ENCODE assay signal across 2 cellular contexts in the genomic region with DNA sequence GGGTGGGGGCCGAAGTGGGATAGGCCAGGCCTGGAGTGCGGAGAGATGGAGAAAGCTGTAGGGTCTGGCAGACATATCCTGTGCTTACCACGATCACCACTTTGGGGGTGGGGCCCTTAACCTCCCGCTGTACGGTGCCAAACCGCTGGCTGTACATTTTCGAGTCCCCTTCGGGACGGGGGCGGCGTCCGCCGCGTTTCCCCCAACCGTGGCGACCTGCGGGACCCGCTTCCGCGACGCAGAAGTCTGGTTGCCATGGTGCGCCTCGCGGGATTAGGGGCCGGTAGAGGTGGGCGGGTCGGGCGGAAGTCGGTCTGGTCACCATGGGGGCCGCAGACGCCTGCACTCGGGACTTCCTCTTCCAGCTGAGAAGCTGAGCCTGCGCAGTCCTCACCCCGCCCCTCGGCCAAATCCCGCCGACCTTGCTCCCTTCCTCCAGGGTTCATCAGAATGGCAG.
TF ChIP-seq lines count a peak whose summit lies in the region.

A gene with protein sequence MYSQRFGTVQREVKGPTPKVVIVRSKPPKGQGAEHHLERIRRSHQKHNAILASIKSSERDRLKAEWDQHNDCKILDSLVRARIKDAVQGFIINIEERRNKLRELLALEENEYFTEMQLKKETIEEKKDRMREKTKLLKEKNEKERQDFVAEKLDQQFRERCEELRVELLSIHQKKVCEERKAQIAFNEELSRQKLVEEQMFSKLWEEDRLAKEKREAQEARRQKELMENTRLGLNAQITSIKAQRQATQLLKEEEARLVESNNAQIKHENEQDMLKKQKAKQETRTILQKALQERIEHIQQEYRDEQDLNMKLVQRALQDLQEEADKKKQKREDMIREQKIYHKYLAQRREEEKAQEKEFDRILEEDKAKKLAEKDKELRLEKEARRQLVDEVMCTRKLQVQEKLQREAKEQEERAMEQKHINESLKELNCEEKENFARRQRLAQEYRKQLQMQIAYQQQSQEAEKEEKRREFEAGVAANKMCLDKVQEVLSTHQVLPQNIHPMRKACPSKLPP (minus strand): TSS at position 248 of the 457 bp plus-strand sequence. CDS start 91 bp downstream, at position 157.

TF ChIP-seq in IMR-90, 13 proteins besides CTCF, POLR2A, EP300 and RAD21 (continued from another document):
- TF ChIP-seq CEBPB (IDR thresholded peaks at IDR 0.05; ENCODE audit: low read depth, low read length): no peak
- TF ChIP-seq RFX5 (IDR thresholded peaks at IDR 0.05; ENCODE audit: low read depth, low read length): no peak

TF ChIP-seq in PFSK-1, 5 proteins besides CTCF, POLR2A, EP300 and RAD21 (continued from another document):
- TF ChIP-seq, protein P1, sequence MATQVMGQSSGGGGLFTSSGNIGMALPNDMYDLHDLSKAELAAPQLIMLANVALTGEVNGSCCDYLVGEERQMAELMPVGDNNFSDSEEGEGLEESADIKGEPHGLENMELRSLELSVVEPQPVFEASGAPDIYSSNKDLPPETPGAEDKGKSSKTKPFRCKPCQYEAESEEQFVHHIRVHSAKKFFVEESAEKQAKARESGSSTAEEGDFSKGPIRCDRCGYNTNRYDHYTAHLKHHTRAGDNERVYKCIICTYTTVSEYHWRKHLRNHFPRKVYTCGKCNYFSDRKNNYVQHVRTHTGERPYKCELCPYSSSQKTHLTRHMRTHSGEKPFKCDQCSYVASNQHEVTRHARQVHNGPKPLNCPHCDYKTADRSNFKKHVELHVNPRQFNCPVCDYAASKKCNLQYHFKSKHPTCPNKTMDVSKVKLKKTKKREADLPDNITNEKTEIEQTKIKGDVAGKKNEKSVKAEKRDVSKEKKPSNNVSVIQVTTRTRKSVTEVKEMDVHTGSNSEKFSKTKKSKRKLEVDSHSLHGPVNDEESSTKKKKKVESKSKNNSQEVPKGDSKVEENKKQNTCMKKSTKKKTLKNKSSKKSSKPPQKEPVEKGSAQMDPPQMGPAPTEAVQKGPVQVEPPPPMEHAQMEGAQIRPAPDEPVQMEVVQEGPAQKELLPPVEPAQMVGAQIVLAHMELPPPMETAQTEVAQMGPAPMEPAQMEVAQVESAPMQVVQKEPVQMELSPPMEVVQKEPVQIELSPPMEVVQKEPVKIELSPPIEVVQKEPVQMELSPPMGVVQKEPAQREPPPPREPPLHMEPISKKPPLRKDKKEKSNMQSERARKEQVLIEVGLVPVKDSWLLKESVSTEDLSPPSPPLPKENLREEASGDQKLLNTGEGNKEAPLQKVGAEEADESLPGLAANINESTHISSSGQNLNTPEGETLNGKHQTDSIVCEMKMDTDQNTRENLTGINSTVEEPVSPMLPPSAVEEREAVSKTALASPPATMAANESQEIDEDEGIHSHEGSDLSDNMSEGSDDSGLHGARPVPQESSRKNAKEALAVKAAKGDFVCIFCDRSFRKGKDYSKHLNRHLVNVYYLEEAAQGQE (IDR thresholded peaks at IDR 0.05; ENCODE audit: insufficient read depth in 1 of 2, low read depth in 2 of 2, low read length in 2 of 2): 0 out of 4 replicates have a peak, but pooled peaks of 1 of the 2 experiments have one; percentile 9
- TF ChIP-seq SIN3A (IDR thresholded peaks at IDR 0.05; ENCODE audit: borderline replicate concordance, insufficient read depth, low read length): peak; percentile 94; the same call in 1 of the 2 replicates
TF ChIP-seq in PFSK-1: peak in this region for 3.
